1 cellular context compared by ENCODE assay signal in the genomic region with DNA sequence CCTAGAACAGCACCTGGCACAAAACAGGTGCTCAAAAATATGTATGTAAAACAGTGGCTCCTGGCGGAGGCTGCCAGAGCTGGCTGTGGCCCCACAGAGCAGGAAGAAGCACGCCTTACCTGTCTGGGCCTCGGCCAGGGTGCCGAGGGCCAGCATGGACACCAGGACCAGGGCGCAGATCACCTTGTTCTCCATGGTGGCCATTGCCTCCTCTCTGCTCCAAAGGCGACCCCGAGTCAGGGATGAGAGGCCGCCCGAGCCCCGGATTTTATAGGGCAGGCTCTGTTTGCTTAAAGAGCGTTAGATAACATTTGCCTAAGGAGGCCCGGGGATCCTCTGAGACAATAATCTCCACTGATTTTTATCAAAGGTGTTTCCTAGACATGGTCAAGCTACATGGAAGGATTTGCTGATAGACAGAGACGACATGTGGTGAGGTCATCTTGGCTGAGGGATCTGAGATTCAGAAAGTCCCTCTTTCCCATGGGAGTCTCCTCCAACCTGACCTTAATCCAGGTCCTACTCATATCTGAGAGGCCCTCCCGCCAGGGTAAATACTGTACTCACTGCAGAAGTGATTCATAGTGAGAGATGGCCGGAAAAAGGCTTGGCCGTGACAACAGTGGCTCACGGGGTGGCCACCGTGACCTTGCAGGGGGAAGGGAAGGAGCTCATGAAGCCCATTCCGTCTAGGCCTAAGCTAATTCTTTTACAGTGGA.
TF ChIP-seq lines count a peak whose summit lies in the region.

TFF1 (minus strand) TSS at position 244 of the 719 bp plus-strand sequence; CDS start at position 204, 40 bp downstream.

TF ChIP-seq in IMR-90, 13 proteins besides CTCF, POLR2A, EP300 and RAD21 (continued from another document):
- TF ChIP-seq ELK1 (IDR thresholded peaks at IDR 0.05; ENCODE audit: borderline replicate concordance, low read depth, low read length) (no peak), RCOR1 (IDR thresholded peaks at IDR 0.05; ENCODE audit: insufficient replicate concordance, low read length) (no peak), CHD1 (IDR thresholded peaks at IDR 0.05; ENCODE audit: low read depth, low read length) (no peak), RFX5 (IDR thresholded peaks at IDR 0.05; ENCODE audit: low read depth, low read length) (no peak), MXI1 (IDR thresholded peaks at IDR 0.05; ENCODE audit: borderline replicate concordance, low read depth, low read length) (no peak), NFE2L2 (IDR thresholded peaks at IDR 0.05; ENCODE audit: low read depth, low read length) (no peak), CEBPB (IDR thresholded peaks at IDR 0.05; ENCODE audit: low read depth, low read length) (no peak), BHLHE40 (IDR thresholded peaks at IDR 0.05; ENCODE audit: low read depth, low read length) (no peak), FOS (IDR thresholded peaks at IDR 0.05; ENCODE audit: low read depth, low read length) (no peak), MAZ (IDR thresholded peaks at IDR 0.05; ENCODE audit: borderline replicate concordance, low read depth, low read length) (no peak), USF2 (IDR thresholded peaks at IDR 0.05; ENCODE audit: low read depth, low read length) (no peak)
